In the genomic region with DNA sequence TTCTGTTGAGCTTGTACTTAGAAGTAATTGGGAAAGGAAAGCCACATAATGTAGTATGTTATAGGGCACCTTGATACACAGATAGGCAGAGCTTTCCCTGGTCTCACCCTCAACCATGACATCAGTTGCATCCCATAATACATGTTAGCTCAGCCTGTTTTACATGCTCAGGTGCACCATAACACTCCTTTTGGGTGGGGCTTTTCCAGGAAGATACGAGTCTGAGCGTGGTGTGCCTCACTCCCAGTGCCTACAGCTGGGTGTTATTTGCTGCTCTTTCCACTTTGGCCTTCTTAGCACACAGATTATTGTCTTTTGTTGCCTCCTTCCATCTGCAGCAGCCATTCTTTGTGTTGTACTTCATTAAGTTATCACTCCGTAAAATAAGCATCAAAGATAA, we compare ENCODE assay signal across 13 cellular contexts. TPM values are rescaled to one million over a fixed set of nuclear protein-coding genes. Genes with fewer than 3 reads are reported as not detected.
DNase-seq lines count a peak whose midpoint lies in the region; ATAC-seq and TF ChIP-seq lines count a peak whose summit lies in the region.
"Had no signal": no experiment of that assay in that cellular context is flagged by ENCODE, and none has a peak within 500 bp of the region (broad histone marks: within the 10 kb centered on the region; RNA-seq: fewer than 3 reads in every experiment).

No MANE protein-coding gene starts in this region.

- H3K27me3 ChIP-seq in CD4-positive, CD25-positive, alpha-beta regulatory T cell (ENCODE audit: control insufficient read depth, insufficient read depth, low read length), result no peaks in the 10 kb centered on the region
- H3K27me3 ChIP-seq in HL-60 (ENCODE audit: insufficient read depth, poor library complexity, severe bottlenecking) (no peaks in the 10 kb centered on the region), adrenal gland (no peaks in the 10 kb centered on the region)
- H3K27me3 ChIP-seq: Peyer's patch had no signal

- H3K27ac ChIP-seq in CD4-positive, CD25-positive, alpha-beta regulatory T cell (ENCODE audit: insufficient read depth, low read length, poor library complexity, severe bottlenecking), result no peak overlapping the region
- H3K27ac ChIP-seq in HL-60 (replicated peaks) (peak overlapping the region; percentile 36), adrenal gland (peak overlapping the region in 3 of 5 donors; percentile 47 to 74 (median 63))
- H3K27ac ChIP-seq: Peyer's patch had no signal

- H3K4me1 Mint-ChIP-seq in CD4-positive, CD25-positive, alpha-beta regulatory T cell, result peaks cover 45 to 96% (median 82%) of the 10 kb centered on the region in 4 donors
- H3K4me1 Mint-ChIP-seq in natural killer cell treated with Interleukin-12 subunit alpha and Interleukin-12 subunit beta and Interleukin-15 and Interleukin-18, amount 100 ng/mL, for 72 hours (ENCODE audit: low read depth in 2 of 2), result peaks cover 69% of the 10 kb centered on the region in 2 donors

- H3K36me3 Mint-ChIP-seq in CD4-positive, CD25-positive, alpha-beta regulatory T cell, result peaks cover 32% of the 10 kb centered on the region
- H3K36me3 Mint-ChIP-seq in natural killer cell treated with Interleukin-12 subunit alpha and Interleukin-12 subunit beta and Interleukin-15 and Interleukin-18, amount 100 ng/mL, for 72 hours, result peaks cover 5% of the 10 kb centered on the region

- peak overlapping the region; percentile 67 to 83 (median 69) for H3K27ac Mint-ChIP-seq in CD4-positive, CD25-positive, alpha-beta regulatory T cell
- H3K27ac Mint-ChIP-seq in natural killer cell treated with Interleukin-12 subunit alpha and Interleukin-12 subunit beta and Interleukin-15 and Interleukin-18, amount 100 ng/mL, for 72 hours, result peak overlapping the region; percentile 20 to 62

- H3K4me3 ChIP-seq in CD4-positive, CD25-positive, alpha-beta regulatory T cell (ENCODE audit: low read depth, low read length), result peak overlapping the region; percentile 49
- H3K4me3 ChIP-seq in HL-60 (replicated peaks; ENCODE audit: insufficient read depth, low read length), result no peak overlapping the region
- no peak overlapping the region for H3K4me3 ChIP-seq in adrenal gland
- H3K4me3 ChIP-seq: Peyer's patch had no signal

- no peak for TF ChIP-seq CTCF in HL-60 (IDR thresholded peaks at IDR 0.05; ENCODE audit: insufficient read depth, low read length)
- TF ChIP-seq CTCF in adrenal gland (IDR thresholded peaks at IDR 0.05), result no peak

- peaks cover 90% of the 10 kb centered on the region for H3K4me1 ChIP-seq in CD4-positive, CD25-positive, alpha-beta regulatory T cell (ENCODE audit: control insufficient read depth, insufficient read depth, low read length, poor library complexity, severe bottlenecking)
- peaks cover 0 to 16% of the 10 kb centered on the region in 2 donors for H3K4me1 ChIP-seq in adrenal gland (replicated peaks in 1 of 2)

- DNase-seq in CD4-positive, CD25-positive, alpha-beta regulatory T cell, result peak in 1 of 3 donors; percentile 43
- DNase-seq in HL-60 (ENCODE audit: low read depth in 1 of 2, low spot score in 1 of 2) (no peak), adrenal gland (no peak), NAMALWA (ENCODE audit: low spot score) (no peak), A172 (ENCODE audit: low spot score) (no peak)
- no peak for DNase-seq in natural killer cell treated with Interleukin-12 subunit alpha and Interleukin-12 subunit beta and Interleukin-15 and Interleukin-18, amount 100 ng/mL, for 72 hours (ENCODE audit: low spot score)
- DNase-seq: activated CD4-positive, alpha-beta T cell treated with anti-CD3 and anti-CD28 coated beads, Interleukin-2, amount 50 U/mL, for 4 hours; H9; MM.1S; NCI-H2029; Peyer's patch; substantia nigra had no signal

- H3K4me3 Mint-ChIP-seq in CD4-positive, CD25-positive, alpha-beta regulatory T cell, result peak overlapping the region; percentile 1 to 53 (median 32)
- no peak overlapping the region for H3K4me3 Mint-ChIP-seq in natural killer cell treated with Interleukin-12 subunit alpha and Interleukin-12 subunit beta and Interleukin-15 and Interleukin-18, amount 100 ng/mL, for 72 hours
- H3K4me3 Mint-ChIP-seq: H9 had no signal

- no peaks in the 10 kb centered on the region for H3K9me3 ChIP-seq in CD4-positive, CD25-positive, alpha-beta regulatory T cell (ENCODE audit: control insufficient read depth in 2 of 2, low read length in 2 of 2)
- no peaks in the 10 kb centered on the region for H3K9me3 ChIP-seq in adrenal gland (replicated peaks in 1 of 3)
- H3K9me3 ChIP-seq: Peyer's patch had no signal

- 93 to 99% (median 96%) methylated on average over 3 of the region's 3 CpGs for WGBS in adrenal gland, 4 donors

- no peaks in the 10 kb centered on the region for H3K27me3 Mint-ChIP-seq in CD4-positive, CD25-positive, alpha-beta regulatory T cell
- no peaks in the 10 kb centered on the region for H3K27me3 Mint-ChIP-seq in natural killer cell treated with Interleukin-12 subunit alpha and Interleukin-12 subunit beta and Interleukin-15 and Interleukin-18, amount 100 ng/mL, for 72 hours

- peaks cover 37% of the 10 kb centered on the region for H3K36me3 ChIP-seq in CD4-positive, CD25-positive, alpha-beta regulatory T cell (ENCODE audit: control insufficient read depth, insufficient read depth, low read length)
- no peaks in the 10 kb centered on the region for H3K36me3 ChIP-seq in adrenal gland (replicated peaks in 1 of 2)
- H3K36me3 ChIP-seq: Peyer's patch had no signal

- intact Hi-C loops in adrenal gland (cut with DNase I), result no loop called here

- no peak for ATAC-seq in CD4-positive, CD25-positive, alpha-beta regulatory T cell (ENCODE audit: low read depth in 2 of 2)
- no peak for ATAC-seq in natural killer cell treated with Interleukin-12 subunit alpha and Interleukin-12 subunit beta and Interleukin-15 and Interleukin-18, amount 100 ng/mL, for 72 hours
- no peak for ATAC-seq in HG03460 (IDR thresholded peaks at IDR 0.05; ENCODE audit: unreplicated experiment)

- TF ChIP-seq POLR2A in adrenal gland (IDR thresholded peaks at IDR 0.05), result no peak

- H3K9me3 Mint-ChIP-seq in CD4-positive, CD25-positive, alpha-beta regulatory T cell, result no peaks in the 10 kb centered on the region
- no peaks in the 10 kb centered on the region for H3K9me3 Mint-ChIP-seq in natural killer cell treated with Interleukin-12 subunit alpha and Interleukin-12 subunit beta and Interleukin-15 and Interleukin-18, amount 100 ng/mL, for 72 hours
- H3K9me3 Mint-ChIP-seq: H9 had no signal

RNA-seq across cellular contexts. Expression of a gene that starts 11.9 kb away (rescaled TPM):
- 274 TPM for total RNA-seq in CD4-positive, CD25-positive, alpha-beta regulatory T cell
- 100 to 1,000 TPM; 109 to 206 (median 167) TPM for polyA plus RNA-seq in CD4-positive, CD25-positive, alpha-beta regulatory T cell
- total RNA-seq in adrenal gland, result 10 to 100 TPM; 37.9 to 77.6 (median 51.0) TPM
- 10 to 100 TPM; 31.2 to 53.5 (median 35.9) TPM for polyA plus RNA-seq in adrenal gland
- 10 to 100 TPM; 54.8 to 69.7 TPM for total RNA-seq in natural killer cell treated with Interleukin-12 subunit alpha and Interleukin-12 subunit beta and Interleukin-15 and Interleukin-18, amount 100 ng/mL, for 72 hours
- 17.8 and 21.8 TPM in 2 replicates for total RNA-seq in A172 (2014; rRNA removed; shearing (Covaris generic))
